Comparison of ENCODE assay signal across 27 cellular contexts in genomic region chr3:120452816-120453215, GRCh38. TPM values are rescaled to one million over a fixed set of nuclear protein-coding genes. Genes with fewer than 3 reads are reported as not detected.
"Had no signal": no experiment of that assay in that cellular context is flagged by ENCODE, and none has a peak within 500 bp of the region (broad histone marks: within the 10 kb centered on the region; RNA-seq: fewer than 3 reads in every experiment).

No MANE protein-coding gene starts in this region.

- H3K27ac ChIP-seq: gastrocnemius medialis, hepatocyte, ovary, psoas muscle, upper lobe of left lung had no signal

- H3K9me3 Mint-ChIP-seq: activated naive CD4-positive, alpha-beta T cell treated with anti-CD3 and anti-CD28 coated beads, Interleukin-2, amount 50 U/mL, for 24 hours; activated naive CD8-positive, alpha-beta T cell treated with anti-CD3 and anti-CD28 coated beads, Interleukin-2, amount 50 U/mL, for 24 hours; activated T-helper 2 cell treated with anti-CD3 and anti-CD28 coated beads, Interferon-gamma antibody, Interleukin-2, Interleukin-4, amounts not matched to agents 10 μg/mL and 5 μg/mL and 100 μg/mL, durations not matched to agents 14 hours and 24 hours and 36 hours; stimulated activated effector memory CD8-positive, alpha-beta T cell treated with anti-CD3 and anti-CD28 coated beads, Interleukin-12 subunit alpha, Interleukin-12 subunit beta, amount 100 ng/mL, for 72 hours; stimulated activated naive CD8-positive, alpha-beta T cell treated with anti-CD3 and anti-CD28 coated beads, Interleukin-15, amount 100 ng/mL, for 72 hours; T-helper 1 cell treated with Interleukin-12 subunit alpha and Interleukin-12 subunit beta and Interleukin-4 antibody, amounts not matched to agents 30 μg/mL and 1 μg/mL, for 36 hours had no signal

- H3K4me2 ChIP-seq: hepatocyte had no signal

- H3K4me1 ChIP-seq: psoas muscle had no signal

- ATAC-seq: activated CD8-positive, alpha-beta T cell treated with anti-CD3 and anti-CD28 coated beads for 36 hours; activated naive CD8-positive, alpha-beta T cell treated with anti-CD3 and anti-CD28 coated beads, Interleukin-2, amount 50 U/mL, for 24 hours; gastrocnemius medialis; left ventricle myocardium superior; mucosa of descending colon; psoas muscle; stimulated activated effector memory CD8-positive, alpha-beta T cell treated with anti-CD3 and anti-CD28 coated beads, Interleukin-12 subunit alpha, Interleukin-12 subunit beta, amount 100 ng/mL, for 72 hours; stimulated activated naive CD8-positive, alpha-beta T cell treated with anti-CD3 and anti-CD28 coated beads, Interleukin-15, amount 100 ng/mL, for 72 hours had no signal

- H2AFZ ChIP-seq: hepatocyte had no signal

- H3K36me3 ChIP-seq: gastrocnemius medialis, ovary, sigmoid colon, upper lobe of left lung, vagina had no signal

- H3K4me3 ChIP-seq: gastrocnemius medialis, hepatocyte, mucosa of descending colon, ovary, psoas muscle, sigmoid colon, upper lobe of left lung, vagina had no signal

- H3K9me3 ChIP-seq: gastrocnemius medialis, mucosa of descending colon, ovary, psoas muscle, sigmoid colon, upper lobe of left lung, vagina had no signal

- H3K36me3 Mint-ChIP-seq: activated naive CD4-positive, alpha-beta T cell treated with anti-CD3 and anti-CD28 coated beads, Interleukin-2, amount 50 U/mL, for 24 hours; stimulated activated effector memory CD8-positive, alpha-beta T cell treated with anti-CD3 and anti-CD28 coated beads, Interleukin-12 subunit alpha, Interleukin-12 subunit beta, amount 100 ng/mL, for 72 hours had no signal

- H3K27ac Mint-ChIP-seq: activated B cell treated with CpG ODN at 0.5 μM for 24 hours; activated CD8-positive, alpha-beta T cell treated with anti-CD3 and anti-CD28 coated beads for 36 hours; activated naive CD4-positive, alpha-beta T cell treated with anti-CD3 and anti-CD28 coated beads, Interleukin-2, amount 50 U/mL, for 24 hours; activated naive CD8-positive, alpha-beta T cell treated with anti-CD3 and anti-CD28 coated beads, Interleukin-2, amount 50 U/mL, for 24 hours; activated T-helper 2 cell treated with anti-CD3 and anti-CD28 coated beads, Interferon-gamma antibody, Interleukin-2, Interleukin-4, amounts not matched to agents 10 μg/mL and 5 μg/mL and 100 μg/mL, durations not matched to agents 14 hours and 24 hours and 36 hours; stimulated activated effector memory CD8-positive, alpha-beta T cell treated with anti-CD3 and anti-CD28 coated beads, Interleukin-12 subunit alpha, Interleukin-12 subunit beta, amount 100 ng/mL, for 72 hours; stimulated activated naive CD8-positive, alpha-beta T cell treated with anti-CD3 and anti-CD28 coated beads, Interleukin-15, amount 100 ng/mL, for 72 hours; T-helper 1 cell treated with Interleukin-12 subunit alpha and Interleukin-12 subunit beta and Interleukin-4 antibody, amounts not matched to agents 30 μg/mL and 1 μg/mL, for 36 hours had no signal

- H3K27me3 ChIP-seq: hepatocyte, ovary, sigmoid colon, vagina had no signal

- H3K4me3 Mint-ChIP-seq: T-helper 1 cell treated with Interleukin-12 subunit alpha and Interleukin-12 subunit beta and Interleukin-4 antibody, amounts not matched to agents 30 μg/mL and 1 μg/mL, for 36 hours had no signal

- DNase-seq: activated B cell treated with CpG ODN at 0.5 μM for 24 hours; activated CD4-positive, alpha-beta T cell treated with anti-CD3 and anti-CD28 coated beads, Interleukin-2, amount 50 U/mL, for 1 hour; activated CD8-positive, alpha-beta T cell treated with anti-CD3 and anti-CD28 coated beads for 36 hours; activated naive CD8-positive, alpha-beta T cell treated with anti-CD3 and anti-CD28 coated beads, Interleukin-2, amount 50 U/mL, for 24 hours; activated T-cell treated with anti-CD3 and anti-CD28 coated beads, Interleukin-2, amount 50 U/mL, for 48 hours; amygdala; effector CD8-positive, alpha-beta T cell; erythroblast; gastrocnemius medialis; islet precursor cell; left ventricle myocardium superior; mucosa of descending colon; ovary; psoas muscle; sigmoid colon; small intestine; stimulated activated CD4-positive, alpha-beta T cell treated with anti-CD3 and anti-CD28 coated beads, Interleukin-4, amount 100 ng/mL, for 24 hours; stimulated activated naive CD8-positive, alpha-beta T cell treated with anti-CD3 and anti-CD28 coated beads, Interleukin-15, amount 100 ng/mL, for 72 hours; substantia nigra; T-helper 9 cell; upper lobe of left lung had no signal

RNA-seq across cellular contexts. Expression of gene FSTL1, which starts 2.0 kb away (rescaled TPM):
- total RNA-seq: activated B cell treated with CpG ODN at 0.5 μM for 24 hours had no signal
